ENCODE assay signal across 3 cellular contexts in genomic region chr2:193608451-193608850, GRCh38.
TF ChIP-seq lines count a peak whose summit lies in the region.

No MANE protein-coding gene starts in this region.

TF ChIP-seq in HepG2, 621 proteins besides CTCF, POLR2A, EP300 and RAD21:
- TF ChIP-seq RAD51 (IDR thresholded peaks at IDR 0.05; ENCODE audit: borderline replicate concordance) (no peak), ZEB1 (IDR thresholded peaks at IDR 0.05; ENCODE audit: insufficient replicate concordance, low read depth) (no peak), MAFK (conservative IDR thresholded peaks at IDR 0.05 in 1 of 2, IDR thresholded peaks at IDR 0.05 in 1 of 2; ENCODE audit: low read length in 2 of 2) (peak; percentile 60 to 82), ZNF773 (CRISPR knock-in tag; IDR thresholded peaks at IDR 0.05; ENCODE audit: borderline replicate concordance) (no peak), KDM6A (CRISPR knock-in tag; IDR thresholded peaks at IDR 0.05; ENCODE audit: low read depth) (no peak), HMGA1 (CRISPR knock-in tag; conservative IDR thresholded peaks at IDR 0.05) (no peak), TBX3 (IDR thresholded peaks at IDR 0.05; ENCODE audit: borderline replicate concordance) (no peak), MAFF (IDR thresholded peaks at IDR 0.05; ENCODE audit: low read depth, low read length) (peak; percentile 65)

TF ChIP-seq in IMR-90, 13 proteins besides CTCF, POLR2A, EP300 and RAD21:
- 0 out of 2 replicates have a peak, but pooled peaks have one; percentile 42 for TF ChIP-seq MAFK (IDR thresholded peaks at IDR 0.05; ENCODE audit: low read depth, low read length)
- TF ChIP-seq MXI1 (IDR thresholded peaks at IDR 0.05; ENCODE audit: borderline replicate concordance, low read depth, low read length): no peak
TF ChIP-seq in IMR-90: peak in this region for 1.

TF ChIP-seq in K562, 482 proteins besides CTCF, POLR2A, EP300 and RAD21:
- TF ChIP-seq TRIM25 (IDR thresholded peaks at IDR 0.05; ENCODE audit: borderline replicate concordance) (no peak), PCBP2 (IDR thresholded peaks at IDR 0.05; ENCODE audit: low read depth, low read length, poor library complexity, severe bottlenecking) (no peak), ZNF316 (IDR thresholded peaks at IDR 0.05) (0 out of 2 replicates have a peak, but pooled peaks have one; percentile 2)
